ENCODE assay signal across 1 cellular context in the genomic region with DNA sequence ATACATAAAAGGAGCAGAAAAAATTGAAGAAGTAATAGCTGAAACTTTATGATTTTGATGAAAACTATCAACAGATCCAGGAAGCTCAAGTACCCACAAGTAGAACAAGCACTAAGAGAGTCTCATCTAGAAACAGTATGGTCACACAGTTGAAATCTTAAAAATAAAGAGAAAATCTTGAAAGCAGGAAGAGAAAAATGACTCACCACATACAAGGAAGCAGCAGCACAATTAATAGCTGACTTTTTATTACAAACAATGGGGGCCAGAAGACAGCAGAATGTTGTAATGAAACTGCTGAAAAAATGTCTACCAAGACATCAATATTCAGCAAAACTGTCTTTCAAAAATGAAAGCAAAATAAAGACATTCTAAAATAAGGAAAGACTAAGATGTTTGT.
TF ChIP-seq lines count a peak whose summit lies in the region.

No MANE protein-coding gene starts in this region.

TF ChIP-seq in SK-N-SH treated with all-trans-retinoic acid at 6 μM for 48 hours, 23 proteins besides CTCF, POLR2A, EP300 and RAD21 (continued from another document):
- TF ChIP-seq, protein P1, sequence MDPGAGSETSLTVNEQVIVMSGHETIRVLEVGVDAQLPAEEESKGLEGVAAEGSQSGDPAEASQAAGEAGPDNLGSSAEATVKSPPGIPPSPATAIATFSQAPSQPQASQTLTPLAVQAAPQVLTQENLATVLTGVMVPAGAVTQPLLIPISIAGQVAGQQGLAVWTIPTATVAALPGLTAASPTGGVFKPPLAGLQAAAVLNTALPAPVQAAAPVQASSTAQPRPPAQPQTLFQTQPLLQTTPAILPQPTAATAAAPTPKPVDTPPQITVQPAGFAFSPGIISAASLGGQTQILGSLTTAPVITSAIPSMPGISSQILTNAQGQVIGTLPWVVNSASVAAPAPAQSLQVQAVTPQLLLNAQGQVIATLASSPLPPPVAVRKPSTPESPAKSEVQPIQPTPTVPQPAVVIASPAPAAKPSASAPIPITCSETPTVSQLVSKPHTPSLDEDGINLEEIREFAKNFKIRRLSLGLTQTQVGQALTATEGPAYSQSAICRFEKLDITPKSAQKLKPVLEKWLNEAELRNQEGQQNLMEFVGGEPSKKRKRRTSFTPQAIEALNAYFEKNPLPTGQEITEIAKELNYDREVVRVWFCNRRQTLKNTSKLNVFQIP (CRISPR knock-in tag; IDR thresholded peaks at IDR 0.05; ENCODE audit: borderline replicate concordance, low read depth): no peak
- TF ChIP-seq OSR1 (CRISPR knock-in tag; IDR thresholded peaks at IDR 0.05) (no peak), TOX (CRISPR knock-in tag; IDR thresholded peaks at IDR 0.05; ENCODE audit: borderline replicate concordance) (no peak), TCF4 (CRISPR knock-in tag; IDR thresholded peaks at IDR 0.05; ENCODE audit: borderline replicate concordance) (no peak)
- TF ChIP-seq, protein P2, sequence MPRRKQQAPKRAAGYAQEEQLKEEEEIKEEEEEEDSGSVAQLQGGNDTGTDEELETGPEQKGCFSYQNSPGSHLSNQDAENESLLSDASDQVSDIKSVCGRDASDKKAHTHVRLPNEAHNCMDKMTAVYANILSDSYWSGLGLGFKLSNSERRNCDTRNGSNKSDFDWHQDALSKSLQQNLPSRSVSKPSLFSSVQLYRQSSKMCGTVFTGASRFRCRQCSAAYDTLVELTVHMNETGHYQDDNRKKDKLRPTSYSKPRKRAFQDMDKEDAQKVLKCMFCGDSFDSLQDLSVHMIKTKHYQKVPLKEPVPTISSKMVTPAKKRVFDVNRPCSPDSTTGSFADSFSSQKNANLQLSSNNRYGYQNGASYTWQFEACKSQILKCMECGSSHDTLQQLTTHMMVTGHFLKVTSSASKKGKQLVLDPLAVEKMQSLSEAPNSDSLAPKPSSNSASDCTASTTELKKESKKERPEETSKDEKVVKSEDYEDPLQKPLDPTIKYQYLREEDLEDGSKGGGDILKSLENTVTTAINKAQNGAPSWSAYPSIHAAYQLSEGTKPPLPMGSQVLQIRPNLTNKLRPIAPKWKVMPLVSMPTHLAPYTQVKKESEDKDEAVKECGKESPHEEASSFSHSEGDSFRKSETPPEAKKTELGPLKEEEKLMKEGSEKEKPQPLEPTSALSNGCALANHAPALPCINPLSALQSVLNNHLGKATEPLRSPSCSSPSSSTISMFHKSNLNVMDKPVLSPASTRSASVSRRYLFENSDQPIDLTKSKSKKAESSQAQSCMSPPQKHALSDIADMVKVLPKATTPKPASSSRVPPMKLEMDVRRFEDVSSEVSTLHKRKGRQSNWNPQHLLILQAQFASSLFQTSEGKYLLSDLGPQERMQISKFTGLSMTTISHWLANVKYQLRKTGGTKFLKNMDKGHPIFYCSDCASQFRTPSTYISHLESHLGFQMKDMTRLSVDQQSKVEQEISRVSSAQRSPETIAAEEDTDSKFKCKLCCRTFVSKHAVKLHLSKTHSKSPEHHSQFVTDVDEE (CRISPR knock-in tag; IDR thresholded peaks at IDR 0.05): no peak
